In genomic region chr7:122884186-122884585, GRCh38 we compare ENCODE assay signal across 15 cellular contexts. TPM values are rescaled to one million over a fixed set of nuclear protein-coding genes. Genes with fewer than 3 reads are reported as not detected.
DNase-seq lines count a peak whose midpoint lies in the region; ATAC-seq, FAIRE-seq and TF ChIP-seq lines count a peak whose summit lies in the region.
"Had no signal": no experiment of that assay in that cellular context is flagged by ENCODE, and none has a peak within 500 bp of the region (broad histone marks: within the 10 kb centered on the region; RNA-seq: fewer than 3 reads in every experiment).

No MANE protein-coding gene starts in this region.

- H3K79me2 ChIP-seq in endothelial cell of umbilical vein (ENCODE audit: control insufficient read depth, insufficient read depth, low read length): peaks cover 2% of the 10 kb centered on the region

- no peaks in the 10 kb centered on the region for H3K9me3 ChIP-seq in endothelial cell of umbilical vein (replicated peaks; ENCODE audit: control insufficient read depth, insufficient read depth, low read length)

- H3K27me3 ChIP-seq in endothelial cell of umbilical vein (ENCODE audit: control insufficient read depth in 2 of 2, insufficient read depth in 2 of 2, low read length in 2 of 2): no peaks in the 10 kb centered on the region

- no peak overlapping the region for H3K9ac ChIP-seq in endothelial cell of umbilical vein (replicated peaks; ENCODE audit: extremely low read depth, insufficient read depth, low read length)

- H3K27ac Mint-ChIP-seq in activated naive CD8-positive, alpha-beta T cell treated with anti-CD3 and anti-CD28 coated beads, Interleukin-2, amount 50 U/mL, for 24 hours: no peak overlapping the region
- H3K27ac Mint-ChIP-seq: stimulated activated memory B cell treated with anti-CD40 and anti-IgM and Interleukin-4, amounts not matched to agents 10 μg/mL and 1 μg/mL and 100 μg/mL, for 72 hours had no signal

- no peak for TF ChIP-seq CTCF in endothelial cell of umbilical vein (IDR thresholded peaks at IDR 0.05; ENCODE audit: extremely low read depth in 1 of 2, insufficient read depth in 1 of 2, low read depth in 1 of 2, low read length in 2 of 2)

- H3K4me3 Mint-ChIP-seq in activated naive CD8-positive, alpha-beta T cell treated with anti-CD3 and anti-CD28 coated beads, Interleukin-2, amount 50 U/mL, for 24 hours: no peak overlapping the region
- H3K4me3 Mint-ChIP-seq: stimulated activated memory B cell treated with anti-CD40 and anti-IgM and Interleukin-4, amounts not matched to agents 10 μg/mL and 1 μg/mL and 100 μg/mL, for 72 hours had no signal

- POLR2A ChIA-PET in endothelial cell of umbilical vein (lab: Charles Lee): no interaction called here

- intact Hi-C loops in endothelial cell of umbilical vein (cut with micrococcal nuclease): loop anchor here (10.0 kb wide), 1 partner anchor 229 kb away; no protein-coding TSS in a partner anchor

- H3K36me3 Mint-ChIP-seq in activated naive CD8-positive, alpha-beta T cell treated with anti-CD3 and anti-CD28 coated beads, Interleukin-2, amount 50 U/mL, for 24 hours (ENCODE audit: low read depth): no peaks in the 10 kb centered on the region
- H3K36me3 Mint-ChIP-seq: stimulated activated memory B cell treated with anti-CD40 and anti-IgM and Interleukin-4, amounts not matched to agents 10 μg/mL and 1 μg/mL and 100 μg/mL, for 72 hours had no signal

- H3K4me1 Mint-ChIP-seq in activated naive CD8-positive, alpha-beta T cell treated with anti-CD3 and anti-CD28 coated beads, Interleukin-2, amount 50 U/mL, for 24 hours: peaks cover 6% of the 10 kb centered on the region

- peak; percentile 82 for DNase-seq in NCI-H1105 (lab: John Stamatoyannopoulos, UW)
- DNase-seq in NCI-H526 (lab: John Stamatoyannopoulos, UW): peak; percentile 74 to 86
- no peak for DNase-seq in endothelial cell of umbilical vein (ENCODE audit: low read depth, low spot score)
- DNase-seq in superior temporal gyrus (ENCODE audit: extremely low spot score): peak; percentile 22
- no peak for DNase-seq in activated naive CD8-positive, alpha-beta T cell treated with anti-CD3 and anti-CD28 coated beads, Interleukin-2, amount 50 U/mL, for 24 hours
- DNase-seq in SKM-1 treated with dmso at 0.1 percent for 144 hours (lab: John Stamatoyannopoulos, UW; ENCODE audit: unreplicated experiment): no peak
- DNase-seq: activated CD4-positive, alpha-beta T cell treated with anti-CD3 and anti-CD28 coated beads, Interleukin-2, amount 50 U/mL, for 1 hour; foreskin fibroblast; left colon; MV-4-11; occipital lobe had no signal

- no peaks in the 10 kb centered on the region for H3K9me1 ChIP-seq in endothelial cell of umbilical vein (replicated peaks; ENCODE audit: control insufficient read depth, extremely low read depth, insufficient read depth, low read length)

- dilution Hi-C loops in endothelial cell of umbilical vein (cut with MboI; ENCODE audit: extremely low pct_ligation_motif_present, low sequenced_read_pairs): no loop called here

- H4K20me1 ChIP-seq in endothelial cell of umbilical vein (replicated peaks; ENCODE audit: control insufficient read depth, extremely low read depth, insufficient read depth, low read length): no peaks in the 10 kb centered on the region

- ATAC-seq in activated naive CD8-positive, alpha-beta T cell treated with anti-CD3 and anti-CD28 coated beads, Interleukin-2, amount 50 U/mL, for 24 hours: no peak
- ATAC-seq in HG02623 (IDR thresholded peaks at IDR 0.05; ENCODE audit: unreplicated experiment): no peak
- ATAC-seq in HG03139 (IDR thresholded peaks at IDR 0.05; ENCODE audit: unreplicated experiment): no peak
- ATAC-seq: left colon; stimulated activated memory B cell treated with anti-CD40 and anti-IgM and Interleukin-4, amounts not matched to agents 10 μg/mL and 1 μg/mL and 100 μg/mL, for 72 hours had no signal

- peaks cover 32% of the 10 kb centered on the region for H3K4me1 ChIP-seq in endothelial cell of umbilical vein (ENCODE audit: control insufficient read depth, extremely low read depth, insufficient read depth, low read length)

- H3K27me3 Mint-ChIP-seq in activated naive CD8-positive, alpha-beta T cell treated with anti-CD3 and anti-CD28 coated beads, Interleukin-2, amount 50 U/mL, for 24 hours: peaks cover 50% of the 10 kb centered on the region

- H3K27ac ChIP-seq in endothelial cell of umbilical vein (ENCODE audit: insufficient read depth, low read depth, low read length): no peak overlapping the region

- no peak overlapping the region for H3K4me3 ChIP-seq in endothelial cell of umbilical vein (replicated peaks in 1 of 3; ENCODE audit: insufficient read depth in 1 of 3, low read depth in 1 of 3, low read length in 3 of 3)

- no peak overlapping the region for H2AFZ ChIP-seq in endothelial cell of umbilical vein (ENCODE audit: low read depth, low read length)

- H3K9me3 Mint-ChIP-seq in activated naive CD8-positive, alpha-beta T cell treated with anti-CD3 and anti-CD28 coated beads, Interleukin-2, amount 50 U/mL, for 24 hours: no peaks in the 10 kb centered on the region
- H3K9me3 Mint-ChIP-seq: stimulated activated memory B cell treated with anti-CD40 and anti-IgM and Interleukin-4, amounts not matched to agents 10 μg/mL and 1 μg/mL and 100 μg/mL, for 72 hours had no signal

- FAIRE-seq in endothelial cell of umbilical vein (lab: Jason Lieb, UNC): peak; percentile 65
- FAIRE-seq: D721Med had no signal

- no peaks in the 10 kb centered on the region for H3K36me3 ChIP-seq in endothelial cell of umbilical vein (ENCODE audit: control insufficient read depth in 2 of 2, extremely low read depth in 1 of 2, insufficient read depth in 2 of 2, low read length in 2 of 2)

- CTCF ChIA-PET in endothelial cell of umbilical vein (lab: Charles Lee): interaction anchor here (5.9 kb wide), 1 partner anchor 81 kb away, joined by 70 read pairs; no protein-coding TSS in a partner anchor

- H3K4me2 ChIP-seq in endothelial cell of umbilical vein (ENCODE audit: insufficient read depth, low read length): peak overlapping the region; percentile 96

- no TSS peak for BruUV-seq in endothelial cell of umbilical vein (replicated peaks; lab: Mats Ljungman, UMichigan)

- TF ChIP-seq POLR2A in endothelial cell of umbilical vein (IDR thresholded peaks at IDR 0.05; ENCODE audit: low read depth, low read length): no peak

TF ChIP-seq in endothelial cell of umbilical vein, 7 proteins besides CTCF, POLR2A, EP300 and RAD21:
- no peak for TF ChIP-seq MAX (IDR thresholded peaks at IDR 0.05; ENCODE audit: insufficient read depth, insufficient read length)
- no peak for TF ChIP-seq MYC (IDR thresholded peaks at IDR 0.05; ENCODE audit: low read depth, low read length)
- TF ChIP-seq EZH2 (IDR thresholded peaks at IDR 0.05; ENCODE audit: borderline replicate concordance, low read depth, low read length, severe bottlenecking): no peak
- no peak for TF ChIP-seq JUN (IDR thresholded peaks at IDR 0.05; ENCODE audit: borderline replicate concordance, insufficient read depth, insufficient read length, low read depth)
- no peak for TF ChIP-seq GATA2 (IDR thresholded peaks at IDR 0.05; ENCODE audit: insufficient read depth, insufficient read length, low read depth, low read length)
- no peak for TF ChIP-seq POLR2AphosphoS5 (IDR thresholded peaks at IDR 0.05; ENCODE audit: insufficient read depth, low read depth, low read length)
- TF ChIP-seq FOS (IDR thresholded peaks at IDR 0.05; ENCODE audit: borderline replicate concordance, insufficient read depth, low read length): no peak
TF ChIP-seq in endothelial cell of umbilical vein: peak in this region for 0.

RNA-seq across cellular contexts. Expression of gene CADPS2, which starts 2.1 kb away (rescaled TPM):
- total RNA-seq in endothelial cell of umbilical vein: 20.0 and 22.6 TPM in 2 replicates
- polyA plus RNA-seq in endothelial cell of umbilical vein: 7.0 and 9.5 TPM in 2 replicates
- 11.9 and 13.5 TPM in 2 replicates for polyA plus RNA-seq in endothelial cell of umbilical vein (2011; cell fraction: cytosol; rRNA removed)
- polyA plus RNA-seq in endothelial cell of umbilical vein (2011; cell fraction: nucleus; rRNA removed): 9.4 and 10.7 TPM in 2 replicates
- 14.0 and 23.6 TPM in 2 replicates for polyA plus RNA-seq in endothelial cell of umbilical vein (2012)
- 28.0 and 29.9 TPM in 2 replicates for polyA minus RNA-seq in endothelial cell of umbilical vein
- 2.6 TPM for polyA minus RNA-seq in endothelial cell of umbilical vein (2011; cell fraction: cytosol; rRNA and poly(A)+ RNA removed)
- polyA minus RNA-seq in endothelial cell of umbilical vein (2011; cell fraction: nucleus; rRNA and poly(A)+ RNA removed): 37.5 and 44.5 TPM in 2 replicates

Comparison
In these comparisons a context has a peak if more than half of its experiments do, and no peak if none do; other contexts are left out.
1. DNase-seq: peak in NCI-H1105 (single experiment), NCI-H526 (2 of 2) and superior temporal gyrus (single experiment); none in endothelial cell of umbilical vein (single experiment), activated naive CD8-positive, alpha-beta T cell treated with anti-CD3 and anti-CD28 coated beads, Interleukin-2, amount 50 U/mL, for 24 hours (single experiment) and SKM-1 treated with dmso at 0.1 percent for 144 hours (single experiment).